ENCODE assay signal across 11 cellular contexts in the genomic region with DNA sequence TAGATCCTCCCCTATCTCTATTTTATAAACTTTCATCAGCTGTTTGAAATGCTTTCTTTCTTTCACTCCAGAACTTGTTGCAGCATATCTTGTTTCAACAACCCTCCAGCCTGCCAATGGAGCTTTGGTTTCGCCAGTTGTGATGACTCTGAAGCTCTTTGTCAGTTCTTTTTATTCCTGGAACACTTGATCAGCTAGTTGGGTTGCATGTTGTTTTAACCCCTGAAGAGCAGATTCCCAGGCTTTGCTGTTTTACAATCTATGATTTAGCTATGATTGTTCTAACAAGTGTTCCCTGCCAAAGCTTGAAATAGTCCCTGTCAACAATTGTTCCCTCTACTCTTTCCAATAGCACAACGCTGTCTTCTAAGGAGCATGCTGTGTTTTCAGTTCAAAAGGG. TPM values are rescaled to one million over a fixed set of nuclear protein-coding genes. Genes with fewer than 3 reads are reported as not detected.
A peak's percentile ranks its signal among the peaks of the same experiment; 100 is the strongest.
DNase-seq lines count a peak whose midpoint lies in the region; ATAC-seq and TF ChIP-seq lines count a peak whose summit lies in the region.
"Had no signal": no experiment of that assay in that cellular context is flagged by ENCODE, and none has a peak within 500 bp of the region (broad histone marks: within the 10 kb centered on the region; RNA-seq: fewer than 3 reads in every experiment).

No MANE protein-coding gene starts in this region.

- no peak overlapping the region for H3K27ac Mint-ChIP-seq in osteocyte (ENCODE audit: unreplicated experiment)
- H3K27ac Mint-ChIP-seq: IgD-negative memory B cell, immature natural killer cell had no signal

- DNase-seq in Right ventricle myocardium inferior (ENCODE audit: missing footprints) = no peak
- no peak for DNase-seq in cardiac septum (ENCODE audit: low spot score)
- peak; percentile 78 to 96 for DNase-seq in fibroblast of lung (ENCODE audit: low read depth in 2 of 2)
- no peak for DNase-seq in mucosa of descending colon
- DNase-seq in ecto neural progenitor cell (ENCODE audit: low spot score) = no peak
- DNase-seq in stimulated activated CD4-positive, alpha-beta T cell treated with anti-CD3 and anti-CD28 coated beads, Interleukin-4, amount 100 ng/mL, for 24 hours = no peak
- no peak for DNase-seq in osteocyte (ENCODE audit: extremely low spot score, unreplicated experiment)
- DNase-seq in stimulated activated CD4-positive, alpha-beta T cell treated with anti-CD3 and anti-CD28 coated beads, Interleukin-4, amount 100 ng/mL, for 4 hours = no peak
- DNase-seq: immature natural killer cell, NCI-H774 had no signal

- no peak overlapping the region for H3K4me3 Mint-ChIP-seq in osteocyte (ENCODE audit: unreplicated experiment)
- H3K4me3 Mint-ChIP-seq: IgD-negative memory B cell, immature natural killer cell had no signal

- H3K4me3 ChIP-seq in fibroblast of lung (replicated peaks in 1 of 4; ENCODE audit: control extremely low read depth in 1 of 4, insufficient read depth in 1 of 4, low read depth in 3 of 4, low read length in 4 of 4) (no peak overlapping the region), mucosa of descending colon (no peak overlapping the region)

- no peaks in the 10 kb centered on the region for H3K79me2 ChIP-seq in fibroblast of lung (ENCODE audit: control insufficient read depth, insufficient read depth, low read length)

- no peaks in the 10 kb centered on the region for H3K36me3 Mint-ChIP-seq in osteocyte (ENCODE audit: unreplicated experiment)
- H3K36me3 Mint-ChIP-seq: immature natural killer cell had no signal

- no peak overlapping the region for H3K27ac ChIP-seq in fibroblast of lung (ENCODE audit: insufficient read depth, low read length)

- H3K27me3 ChIP-seq in fibroblast of lung (ENCODE audit: control insufficient read depth, insufficient read depth, low read length) = no peaks in the 10 kb centered on the region

- intact Hi-C loops in Right ventricle myocardium inferior (cut with DNase I) = no loop called here
- intact Hi-C loops in cardiac septum (cut with DNase I) = no loop called here
- intact Hi-C loops in mucosa of descending colon (cut with DNase I, micrococcal nuclease) = no loop called here

- ATAC-seq in Right ventricle myocardium inferior (peak; percentile 68), mucosa of descending colon (peak; percentile 33)

- peak overlapping the region; percentile 45 for H3K4me2 ChIP-seq in fibroblast of lung (ENCODE audit: extremely low read depth, insufficient read depth, low read length)

- H4K20me1 ChIP-seq in fibroblast of lung (ENCODE audit: control insufficient read depth, extremely low read depth, insufficient read depth, low read length) = no peaks in the 10 kb centered on the region

- H3K36me3 ChIP-seq in fibroblast of lung (ENCODE audit: control insufficient read depth, insufficient read depth, low read length) (no peaks in the 10 kb centered on the region), mucosa of descending colon (ENCODE audit: low read depth) (no peaks in the 10 kb centered on the region)

- H2AFZ ChIP-seq in fibroblast of lung (ENCODE audit: low read length) = no peak overlapping the region

- H3K9me3 ChIP-seq in fibroblast of lung (ENCODE audit: control insufficient read depth, insufficient read depth, low read depth, low read length) = no peaks in the 10 kb centered on the region
- no peaks in the 10 kb centered on the region for H3K9me3 ChIP-seq in mucosa of descending colon

- no peak overlapping the region for H3K9ac ChIP-seq in fibroblast of lung (ENCODE audit: insufficient read depth, low read length)

- TF ChIP-seq CTCF in fibroblast of lung (conservative IDR thresholded peaks at IDR 0.05 in 1 of 2, IDR thresholded peaks at IDR 0.05 in 1 of 2; ENCODE audit: low read depth in 1 of 2, low read length in 2 of 2) = no peak
- TF ChIP-seq CTCF in mucosa of descending colon (IDR thresholded peaks at IDR 0.05) = no peak
- no peak for TF ChIP-seq CTCF in osteocyte (IDR thresholded peaks at IDR 0.05)

- no peaks in the 10 kb centered on the region for H3K9me3 Mint-ChIP-seq in osteocyte (ENCODE audit: unreplicated experiment)
- H3K9me3 Mint-ChIP-seq: IgD-negative memory B cell, immature natural killer cell had no signal

- H3K4me1 ChIP-seq in fibroblast of lung (ENCODE audit: control insufficient read depth, extremely low read depth, insufficient read depth, low read length) (no peaks in the 10 kb centered on the region), mucosa of descending colon (ENCODE audit: low read depth) (no peaks in the 10 kb centered on the region)

- H3K4me1 Mint-ChIP-seq in osteocyte (ENCODE audit: unreplicated experiment) = peaks cover 6% of the 10 kb centered on the region
- H3K4me1 Mint-ChIP-seq: immature natural killer cell had no signal

- peaks cover 8% of the 10 kb centered on the region for H3K27me3 Mint-ChIP-seq in osteocyte (ENCODE audit: unreplicated experiment)
- H3K27me3 Mint-ChIP-seq: IgD-negative memory B cell had no signal

RNA-seq across cellular contexts. Expression of a gene that starts 50.6 kb away (rescaled TPM):
- 15.7 TPM for total RNA-seq in Right ventricle myocardium inferior
- total RNA-seq in cardiac septum = 12.5 TPM
- 95.8 and 105 TPM in 2 replicates for total RNA-seq in fibroblast of lung
- 43.1 and 51.4 TPM in 2 replicates for polyA plus RNA-seq in fibroblast of lung
- polyA plus RNA-seq in fibroblast of lung (2012) = 29.2 and 29.3 TPM in 2 replicates
- polyA minus RNA-seq in fibroblast of lung (ENCODE audit: low replicate concordance) = 6.8 and 15.6 TPM in 2 replicates
- total RNA-seq in mucosa of descending colon = 10 to 100 TPM; 24.7 to 38.1 (median 32.2) TPM
- total RNA-seq in osteocyte = 33.7 and 35.5 TPM in 2 replicates

Comparison
In these comparisons a context has a peak if more than half of its experiments do, and no peak if none do; other contexts are left out.
1. DNase-seq: peak in fibroblast of lung (2 of 2); none in Right ventricle myocardium inferior (single experiment), cardiac septum (single experiment), mucosa of descending colon (0 of 3), ecto neural progenitor cell (single experiment), stimulated activated CD4-positive, alpha-beta T cell treated with anti-CD3 and anti-CD28 coated beads, Interleukin-4, amount 100 ng/mL, for 24 hours (single experiment), osteocyte (single experiment) and stimulated activated CD4-positive, alpha-beta T cell treated with anti-CD3 and anti-CD28 coated beads, Interleukin-4, amount 100 ng/mL, for 4 hours (0 of 2).